21 cellular contexts compared by ENCODE assay signal in genomic region chr14:69811227-69811867, GRCh38. TPM values are rescaled to one million over a fixed set of nuclear protein-coding genes. Genes with fewer than 3 reads are reported as not detected.
DNase-seq lines count a peak whose midpoint lies in the region; ATAC-seq, FAIRE-seq and TF ChIP-seq lines count a peak whose summit lies in the region.
"Had no signal": no experiment of that assay in that cellular context is flagged by ENCODE, and none has a peak within 500 bp of the region (broad histone marks: within the 10 kb centered on the region; RNA-seq: fewer than 3 reads in every experiment).

No MANE protein-coding gene starts in this region.

- ATAC-seq in T-helper 17 cell (no peak), HG02970 (IDR thresholded peaks at IDR 0.05; ENCODE audit: low FRiP score, unreplicated experiment) (no peak)
- ATAC-seq: GM12878, GM23338, HCT116 had no signal

- DNase-seq in T-helper 17 cell (no peak), neural crest cell (ENCODE audit: low read depth, low spot score) (no peak), trophoblast cell (peak; percentile 86 to 92), urothelium cell line (ENCODE audit: low spot score) (no peak), HT-29 (ENCODE audit: low spot score) (no peak), WERI-Rb-1 (no peak)
- DNase-seq: C1 segment of cervical spinal cord; CD4-positive, alpha-beta memory T cell; COR-L47; DMS153; DND-41; GDM1; H9 had no signal

- H3K9me3 Mint-ChIP-seq in neural crest cell, result no peaks in the 10 kb centered on the region
- H3K9me3 Mint-ChIP-seq: CD4-positive, alpha-beta memory T cell; H9 had no signal

- H3K27me3 ChIP-seq in trophoblast cell (ENCODE audit: insufficient read depth, low read length) (no peaks in the 10 kb centered on the region), WERI-Rb-1 (ENCODE audit: insufficient read depth, low read depth, severe bottlenecking) (peaks cover 3% of the 10 kb centered on the region)

- H2BK5ac ChIP-seq in trophoblast cell (ENCODE audit: low read depth, low read length, poor library complexity), result peak overlapping the region; percentile 22

- H3K27ac Mint-ChIP-seq in T-helper 17 cell (peak overlapping the region; percentile 3), neural crest cell (ENCODE audit: unreplicated experiment) (peak overlapping the region; percentile 78)
- H3K27ac Mint-ChIP-seq: CD4-positive, alpha-beta memory T cell; GM23338; H9 had no signal

- H3K4me3 Mint-ChIP-seq in T-helper 17 cell (no peak overlapping the region), neural crest cell (no peak overlapping the region)
- H3K4me3 Mint-ChIP-seq: GM23338, H9 had no signal

- WGBS in trophoblast cell (ENCODE audit: extremely low coverage, insufficient coverage, insufficient read length), result no CpG with 5 or more reads among the region's 13 CpGs

- no peak overlapping the region for H2AK5ac ChIP-seq in trophoblast cell (ENCODE audit: low read length)

- H3K4me2 ChIP-seq in trophoblast cell (ENCODE audit: low read length), result no peak overlapping the region
- H3K4me2 ChIP-seq: GM23338 had no signal

- no peak overlapping the region for H2AFZ ChIP-seq in trophoblast cell (ENCODE audit: insufficient read depth, low read length, poor library complexity)
- H2AFZ ChIP-seq: GM23338 had no signal

- H3K27ac ChIP-seq in trophoblast cell (ENCODE audit: low read depth, low read length) (no peak overlapping the region), WERI-Rb-1 (no peak overlapping the region)

- no peak for TF ChIP-seq CTCF in neural crest cell (conservative IDR thresholded peaks at IDR 0.05)
- TF ChIP-seq CTCF in WERI-Rb-1 (IDR thresholded peaks at IDR 0.05; ENCODE audit: low read depth, low read length), result no peak

- no peak overlapping the region for H3K18ac ChIP-seq in trophoblast cell (ENCODE audit: low read length)

- H3K4me1 Mint-ChIP-seq in T-helper 17 cell, result no peaks in the 10 kb centered on the region
- H3K4me1 Mint-ChIP-seq in neural crest cell, result peaks cover 28% of the 10 kb centered on the region
- H3K4me1 Mint-ChIP-seq: CD4-positive, alpha-beta memory T cell; GM23338 had no signal

- peak overlapping the region; percentile 8 for H4K8ac ChIP-seq in trophoblast cell (ENCODE audit: low read depth, low read length)

- H2BK120ac ChIP-seq in trophoblast cell (ENCODE audit: insufficient read depth, low read length, poor library complexity), result peak overlapping the region; percentile 70

- FAIRE-seq in urothelium cell line (lab: Jason Lieb, UNC), result peak; percentile 17
- FAIRE-seq: GM12878, GM19239 had no signal

- no peaks in the 10 kb centered on the region for H3K9me3 ChIP-seq in T-helper 17 cell (ENCODE audit: control insufficient read depth, low read length, poor library complexity, severe bottlenecking)
- H3K9me3 ChIP-seq in trophoblast cell (ENCODE audit: insufficient read depth, low read depth, low read length), result no peaks in the 10 kb centered on the region
- no peaks in the 10 kb centered on the region for H3K9me3 ChIP-seq in WERI-Rb-1 (ENCODE audit: severe bottlenecking)

- H3K4me1 ChIP-seq in trophoblast cell (ENCODE audit: control insufficient read depth in 1 of 2, insufficient read depth in 2 of 2, low read length in 2 of 2), result peaks cover 3 to 12% of the 10 kb centered on the region in 2 experiments

- H4K12ac ChIP-seq in trophoblast cell (ENCODE audit: low read depth, low read length), result no peak overlapping the region

- peak overlapping the region; percentile 35 for H2BK12ac ChIP-seq in trophoblast cell (ENCODE audit: low read length)

- H3K9ac ChIP-seq in trophoblast cell (ENCODE audit: low read length), result no peak overlapping the region

- no peak overlapping the region for H3K23ac ChIP-seq in trophoblast cell (ENCODE audit: low read length)

- no peaks in the 10 kb centered on the region for H3K36me3 Mint-ChIP-seq in T-helper 17 cell (ENCODE audit: low read depth)
- no peaks in the 10 kb centered on the region for H3K36me3 Mint-ChIP-seq in neural crest cell (ENCODE audit: low read depth)
- H3K36me3 Mint-ChIP-seq: CD4-positive, alpha-beta memory T cell had no signal

- H3K36me3 ChIP-seq in trophoblast cell (ENCODE audit: control insufficient read depth in 1 of 2, insufficient read depth in 2 of 2, low read length in 2 of 2) (no peaks in the 10 kb centered on the region), WERI-Rb-1 (no peaks in the 10 kb centered on the region)

- H3K27me3 Mint-ChIP-seq in T-helper 17 cell (peaks cover 33% of the 10 kb centered on the region), neural crest cell (ENCODE audit: low read depth) (no peaks in the 10 kb centered on the region)

- no peak overlapping the region for H3K4ac ChIP-seq in trophoblast cell (ENCODE audit: low read depth, low read length)

- H3K4me3 ChIP-seq in trophoblast cell (ENCODE audit: low read depth, low read length), result no peak overlapping the region
- no peak overlapping the region for H3K4me3 ChIP-seq in WERI-Rb-1 (ENCODE audit: low read depth, low read length)
- H3K4me3 ChIP-seq: GM12878, GM23338 had no signal

- H4K91ac ChIP-seq in trophoblast cell (ENCODE audit: low read depth, low read length), result peak overlapping the region; percentile 75

- no peaks in the 10 kb centered on the region for H3K79me2 ChIP-seq in trophoblast cell (ENCODE audit: control insufficient read depth, insufficient read depth, low read length, poor library complexity)

- peaks cover 7% of the 10 kb centered on the region for H3K79me1 ChIP-seq in trophoblast cell (ENCODE audit: low read length)

- peak overlapping the region; percentile 26 for H3K14ac ChIP-seq in trophoblast cell (ENCODE audit: low read length)

RNA-seq across cellular contexts. Expression of gene SLC10A1, which starts 14.3 kb away (rescaled TPM):
- total RNA-seq in T-helper 17 cell (not detected), neural crest cell (not detected in 2 replicates)
- polyA plus RNA-seq in trophoblast cell (2013), result 0.07 TPM in 2 replicates
- not detected in 2 replicates for total RNA-seq in HT-29 (2014; rRNA removed; shearing (Covaris generic))
- total RNA-seq: A673; CD4-positive, alpha-beta memory T cell; GM12878; GM23338; H4; H9 had no signal
- polyA plus RNA-seq: BJ; CD4-positive, alpha-beta memory T cell had no signal

RNA-seq across cellular contexts. Expression of gene SRSF5, which starts 44.4 kb away (rescaled TPM):
- total RNA-seq in T-helper 17 cell, result 1,000 to 10,000 TPM; 1,334 to 1,459 TPM
- total RNA-seq in neural crest cell, result 356 and 377 TPM in 2 replicates
- 200 TPM in 2 replicates for polyA plus RNA-seq in trophoblast cell (2013)
- 93.3 and 126 TPM in 2 replicates for total RNA-seq in HT-29 (2014; rRNA removed; shearing (Covaris generic))

Comparison
In these comparisons a context has a peak if more than half of its experiments do, and no peak if none do; other contexts are left out.
1. DNase-seq: peak in trophoblast cell (2 of 2); none in T-helper 17 cell (0 of 3), neural crest cell (single experiment), urothelium cell line (single experiment), HT-29 (single experiment) and WERI-Rb-1 (single experiment).